Comparison of ENCODE assay signal across 23 cellular contexts in genomic region chrX:87813566-87813965, GRCh38.
"Had no signal": no experiment of that assay in that cellular context is flagged by ENCODE, and none has a peak within 500 bp of the region (broad histone marks: within the 10 kb centered on the region; RNA-seq: fewer than 3 reads in every experiment).

No MANE protein-coding gene starts in this region.

- H3K4me1 ChIP-seq: colonic mucosa, left ventricle myocardium inferior had no signal

- H3K27me3 ChIP-seq: colonic mucosa, neutrophil, ovary had no signal

- H3K9me3 ChIP-seq: colonic mucosa, left ventricle myocardium inferior, neutrophil, ovary, thoracic aorta had no signal

- H3K27ac ChIP-seq: colonic mucosa, left ventricle myocardium inferior, neutrophil, ovary, skin epidermis, thoracic aorta had no signal

- H3K4me3 ChIP-seq: colonic mucosa, left ventricle myocardium inferior, lung, ovary, skin epidermis, thoracic aorta had no signal

- FAIRE-seq: bronchial epithelial cell, frontal cortex, islet of Langerhans had no signal

- H3K36me3 ChIP-seq: colonic mucosa, left ventricle myocardium inferior, neutrophil, ovary, thoracic aorta had no signal

- DNase-seq: activated CD4-positive, alpha-beta memory T cell treated with anti-CD3 and anti-CD28 coated beads for 36 hours; activated CD4-positive, alpha-beta T cell treated with anti-CD3 and anti-CD28 coated beads, Interleukin-2, amount 10 ng/mL, durations not matched to agents 24 days and 14 days; activated CD4-positive, CD25-positive, alpha-beta regulatory T cell treated with anti-CD3 and anti-CD28 coated beads, Interleukin-2, amount 50 U/mL, for 72 hours; activated CD8-positive, alpha-beta memory T cell treated with anti-CD3 and anti-CD28 coated beads, Interleukin-2, amount 50 U/mL, for 4 hours; activated T-cell treated with anti-CD3 and anti-CD28 coated beads, Interleukin-2, amount 50 U/mL, for 24 hours; anterior cingulate cortex; colonic mucosa; effector memory CD4-positive, alpha-beta T cell; left ventricle myocardium inferior; naive B cell; nephron progenitor cell; ovary; retina; stimulated activated CD4-positive, alpha-beta T cell treated with anti-CD3 and anti-CD28 coated beads, Interleukin-12 subunit alpha, Interleukin-12 subunit beta, amount 100 ng/mL, for 4 hours; stimulated activated CD4-positive, alpha-beta T cell treated with anti-CD3 and anti-CD28 coated beads, Interleukin-4, amount 100 ng/mL, for 1 hour; stimulated activated naive CD8-positive, alpha-beta T cell treated with anti-CD3 and anti-CD28 coated beads, Interleukin-15, Interleukin-2, amounts not matched to agents 100 U/mL and 50 U/mL, for 24 hours had no signal
